8 cellular contexts compared by ENCODE assay signal in the genomic region with DNA sequence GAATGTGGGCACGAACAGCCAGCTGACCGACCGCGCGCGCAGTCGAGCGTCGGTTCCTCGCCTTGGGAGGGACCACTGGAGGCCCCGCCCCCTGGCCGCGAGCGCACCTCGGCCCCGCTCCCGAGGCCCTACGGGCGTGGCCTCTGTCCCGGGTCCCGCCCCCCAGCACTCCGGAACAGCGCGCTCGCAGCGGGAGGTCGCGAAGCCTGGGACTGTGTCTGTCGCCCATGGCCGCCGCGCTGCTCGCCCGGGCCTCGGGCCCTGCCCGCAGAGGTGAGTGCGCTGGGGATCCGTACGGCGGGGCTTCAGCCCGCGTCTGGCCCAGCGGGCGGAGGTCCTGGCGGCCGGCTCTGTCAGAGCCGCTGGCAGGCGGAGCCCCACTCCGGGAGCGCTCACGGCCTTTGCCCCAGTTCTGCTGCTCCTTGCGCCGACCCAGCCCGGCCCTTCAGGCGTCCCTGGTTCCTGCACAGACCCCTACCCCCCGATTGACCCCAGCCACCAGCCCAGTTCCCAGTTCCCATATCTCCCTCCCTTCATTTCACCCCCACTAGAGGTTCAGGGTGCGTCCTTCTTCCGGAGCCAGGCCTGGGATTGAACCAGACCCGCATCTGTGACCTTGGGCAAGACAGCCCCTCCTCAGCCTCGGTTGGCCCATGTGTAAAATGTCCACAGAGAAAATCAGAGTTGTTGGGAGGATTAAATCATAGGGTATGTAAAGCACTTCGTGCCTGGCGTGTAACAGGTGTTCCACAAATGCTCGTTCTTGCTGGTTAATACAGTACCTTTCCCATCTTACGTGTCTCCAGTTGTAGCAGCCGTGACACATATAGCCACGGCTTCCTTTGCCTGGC. TPM values are rescaled to one million over a fixed set of nuclear protein-coding genes. Genes with fewer than 3 reads are reported as not detected.
A peak's percentile ranks its signal among the peaks of the same experiment; 100 is the strongest.
DNase-seq lines count a peak whose midpoint lies in the region; ATAC-seq and TF ChIP-seq lines count a peak whose summit lies in the region.

A gene with protein sequence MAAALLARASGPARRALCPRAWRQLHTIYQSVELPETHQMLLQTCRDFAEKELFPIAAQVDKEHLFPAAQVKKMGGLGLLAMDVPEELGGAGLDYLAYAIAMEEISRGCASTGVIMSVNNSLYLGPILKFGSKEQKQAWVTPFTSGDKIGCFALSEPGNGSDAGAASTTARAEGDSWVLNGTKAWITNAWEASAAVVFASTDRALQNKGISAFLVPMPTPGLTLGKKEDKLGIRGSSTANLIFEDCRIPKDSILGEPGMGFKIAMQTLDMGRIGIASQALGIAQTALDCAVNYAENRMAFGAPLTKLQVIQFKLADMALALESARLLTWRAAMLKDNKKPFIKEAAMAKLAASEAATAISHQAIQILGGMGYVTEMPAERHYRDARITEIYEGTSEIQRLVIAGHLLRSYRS (plus strand): TSS at position 168 of the 851 bp plus-strand sequence. CDS start 60 bp downstream, at position 228.

- DNase-seq in AG08396 (ENCODE audit: low spot score) (peak; percentile 99), NCI-H345 (lab: John Stamatoyannopoulos, UW) (peak; percentile 92), cerebellar cortex (ENCODE audit: low spot score) (peak; percentile 71), kidney epithelial cell (ENCODE audit: low read depth) (peak; percentile 28)
- DNase-seq in stimulated activated CD4-positive, alpha-beta T cell treated with anti-CD3 and anti-CD28 coated beads, Interleukin-15, amount 100 ng/mL, for 24 hours, result peak; percentile 95

- H3K4me3 ChIP-seq in kidney epithelial cell (ENCODE audit: low read depth, low read length), result peak within 1 kb of the TSS; percentile 65

- TF ChIP-seq CTCF in kidney epithelial cell (IDR thresholded peaks at IDR 0.05; ENCODE audit: insufficient read depth, low read length, poor library complexity, severe bottlenecking), result no peak

- no peaks in the 10 kb centered on the region for H3K27me3 ChIP-seq in kidney epithelial cell (ENCODE audit: control insufficient read depth, insufficient read depth, low read length)

- peaks cover 3% of the 10 kb centered on the region for H3K36me3 ChIP-seq in kidney epithelial cell (ENCODE audit: control insufficient read depth, insufficient read depth, low read length)

- ATAC-seq in GM18909 (IDR thresholded peaks at IDR 0.05; ENCODE audit: poor library complexity, unreplicated experiment) (peak; percentile 95), HG03139 (IDR thresholded peaks at IDR 0.05; ENCODE audit: unreplicated experiment) (peak; percentile 95)
- peak; percentile 100 for ATAC-seq in activated CD4-positive, CD25-positive, alpha-beta regulatory T cell treated with anti-CD3 and anti-CD28 coated beads, Interleukin-2, amount 50 U/mL, for 24 hours

RNA-seq across cellular contexts. Expression of the gene that starts here (rescaled TPM):
- 15.9 and 20.0 TPM in 2 replicates for total RNA-seq in kidney epithelial cell

Comparison
In these comparisons a context has a peak if more than half of its experiments do, and no peak if none do; other contexts are left out.
1. Peak in every context shown above with its lines: DNase-seq, ATAC-seq and H3K4me3 ChIP-seq.
2. DNase-seq: peak in every context shown above with its lines; median percentile 99 in AG08396; 95 in stimulated activated CD4-positive, alpha-beta T cell treated with anti-CD3 and anti-CD28 coated beads, Interleukin-15, amount 100 ng/mL, for 24 hours; 92 in NCI-H345; 71 in cerebellar cortex; 28 in kidney epithelial cell.